In genomic region chr4:17823871-17824669, GRCh38 we compare ENCODE assay signal across 2 cellular contexts.
TF ChIP-seq lines count a peak whose summit lies in the region.

No MANE protein-coding gene starts in this region.

TF ChIP-seq in SK-N-SH, 30 proteins besides CTCF, POLR2A, EP300 and RAD21:
- TF ChIP-seq REST (IDR thresholded peaks at IDR 0.05; ENCODE audit: low read depth, low read length) (no peak), ELF1 (IDR thresholded peaks at IDR 0.05) (no peak), GATA2 (CRISPR knock-in tag; IDR thresholded peaks at IDR 0.05) (no peak), PBX3 (IDR thresholded peaks at IDR 0.05) (no peak), USF1 (IDR thresholded peaks at IDR 0.05; ENCODE audit: borderline replicate concordance, low read depth) (no peak), NFIC (IDR thresholded peaks at IDR 0.05; ENCODE audit: borderline replicate concordance) (no peak), MAX (IDR thresholded peaks at IDR 0.05; ENCODE audit: low read depth) (no peak), SMC3 (IDR thresholded peaks at IDR 0.05; ENCODE audit: low read depth, low read length) (no peak), POLR2AphosphoS5 (IDR thresholded peaks at IDR 0.05; ENCODE audit: low read depth, low read length) (no peak), TAF1 (IDR thresholded peaks at IDR 0.05; ENCODE audit: borderline replicate concordance, low read depth, low read length) (no peak), CHD2 (IDR thresholded peaks at IDR 0.05; ENCODE audit: low read length, partially characterized antibody) (no peak), MEF2A (IDR thresholded peaks at IDR 0.05; ENCODE audit: borderline replicate concordance, low read depth) (no peak), RXRA (IDR thresholded peaks at IDR 0.05; ENCODE audit: borderline replicate concordance, low read depth) (no peak), YY1 (IDR thresholded peaks at IDR 0.05; ENCODE audit: low read depth) (no peak), USF2 (IDR thresholded peaks at IDR 0.05; ENCODE audit: borderline replicate concordance, low read depth, low read length) (no peak), IRF3 (IDR thresholded peaks at IDR 0.05; ENCODE audit: low read depth, low read length) (no peak)
TF ChIP-seq in SK-N-SH: peak in this region for 0.

TF ChIP-seq in WTC11, 78 proteins besides CTCF, POLR2A, EP300 and RAD21 (continued from another document):
- TF ChIP-seq ZNF281 (CRISPR knock-in tag; IDR thresholded peaks at IDR 0.05): no peak
- no peak for TF ChIP-seq ESRRA (CRISPR knock-in tag; IDR thresholded peaks at IDR 0.05; ENCODE audit: borderline replicate concordance)
- TF ChIP-seq ZNF396 (CRISPR knock-in tag; IDR thresholded peaks at IDR 0.05; ENCODE audit: borderline replicate concordance): no peak
- no peak for TF ChIP-seq MAX (CRISPR knock-in tag; IDR thresholded peaks at IDR 0.05)
- no peak for TF ChIP-seq SMAD4 (CRISPR knock-in tag; IDR thresholded peaks at IDR 0.05)
- TF ChIP-seq GABPB1 (CRISPR knock-in tag; IDR thresholded peaks at IDR 0.05): no peak
